Comparison of ENCODE assay signal across 8 cellular contexts in genomic region chr16:74297296-74297665, GRCh38. TPM values are rescaled to one million over a fixed set of nuclear protein-coding genes. Genes with fewer than 3 reads are reported as not detected.
DNase-seq lines count a peak whose midpoint lies in the region; ATAC-seq and TF ChIP-seq lines count a peak whose summit lies in the region.

No MANE protein-coding gene starts in this region.

- H3K27ac Mint-ChIP-seq in activated CD8-positive, alpha-beta T cell treated with anti-CD3 and anti-CD28 coated beads for 36 hours = peak overlapping the region; percentile 94

- TF ChIP-seq CTCF in A673 (conservative IDR thresholded peaks at IDR 0.05; ENCODE audit: low read depth, low read length) (no peak), neural cell (IDR thresholded peaks at IDR 0.05; ENCODE audit: poor library complexity, severe bottlenecking) (no peak)
- TF ChIP-seq CTCF in activated CD8-positive, alpha-beta T cell treated with anti-CD3 and anti-CD28 coated beads for 36 hours (IDR thresholded peaks at IDR 0.05) = no peak

- no peaks in the 10 kb centered on the region for H3K9me3 ChIP-seq in A673 (ENCODE audit: low read depth, low read length, poor library complexity, severe bottlenecking)
- H3K9me3 ChIP-seq in neural cell (ENCODE audit: low read length) = no peaks in the 10 kb centered on the region

- CTCF ChIA-PET in A673 (lab: Charles Lee) = no interaction called here
- CTCF ChIA-PET in activated CD8-positive, alpha-beta T cell treated with anti-CD3 and anti-CD28 coated beads for 36 hours (lab: Charles Lee) = interaction anchor here (2.3 to 3.3 kb wide), 2 partner anchors 9 to 12 kb away, joined by 10 to 21 read pairs; no protein-coding TSS in a partner anchor

- H3K4me3 ChIP-seq in A673 (ENCODE audit: low read depth, low read length, poor library complexity, severe bottlenecking) (peak overlapping the region; percentile 87), neural cell (ENCODE audit: low read length) (peak overlapping the region; percentile 80)

- peaks cover 16% of the 10 kb centered on the region for H3K4me1 ChIP-seq in A673 (ENCODE audit: insufficient read depth, low read length, poor library complexity, severe bottlenecking)

- H3K27me3 ChIP-seq in A673 (replicated peaks; ENCODE audit: insufficient read depth, low read depth, low read length, poor library complexity) (no peaks in the 10 kb centered on the region), neural cell (ENCODE audit: insufficient read depth, low read depth, low read length) (no peaks in the 10 kb centered on the region)

- no peak for TF ChIP-seq EP300 in neural cell (conservative IDR thresholded peaks at IDR 0.05; ENCODE audit: poor library complexity, severe bottlenecking)

- intact Hi-C loops in A673 (cut with micrococcal nuclease; ENCODE audit: unreplicated experiment) = no loop called here
- intact Hi-C loops in activated CD8-positive, alpha-beta T cell treated with anti-CD3 and anti-CD28 coated beads for 36 hours (cut with micrococcal nuclease) = no loop called here

- peaks cover 33% of the 10 kb centered on the region for H3K4me1 Mint-ChIP-seq in activated CD8-positive, alpha-beta T cell treated with anti-CD3 and anti-CD28 coated beads for 36 hours (ENCODE audit: low read depth)

- no peaks in the 10 kb centered on the region for H3K9me3 Mint-ChIP-seq in activated CD8-positive, alpha-beta T cell treated with anti-CD3 and anti-CD28 coated beads for 36 hours

- ATAC-seq in GM18867 (IDR thresholded peaks at IDR 0.05; ENCODE audit: unreplicated experiment) (peak; percentile 37), esophagus mucosa (peak; percentile 38), HG02623 (IDR thresholded peaks at IDR 0.05; ENCODE audit: unreplicated experiment) (no peak)
- peak; percentile 63 for ATAC-seq in activated CD8-positive, alpha-beta T cell treated with anti-CD3 and anti-CD28 coated beads for 36 hours

- peak overlapping the region; percentile 74 for H2AFZ ChIP-seq in neural cell (ENCODE audit: low read depth, low read length)

- POLR2A ChIA-PET in A673 (lab: Charles Lee; ENCODE audit: low non-redundant PET) = interaction anchor here (0.5 to 0.7 kb wide), 2 partner anchors 321 to 731 kb away, joined by 5 to 6 read pairs; no protein-coding TSS in a partner anchor
- POLR2A ChIA-PET in activated CD8-positive, alpha-beta T cell treated with anti-CD3 and anti-CD28 coated beads for 36 hours (lab: Charles Lee) = interaction anchor here (0.6 to 2.0 kb wide), 4 partner anchors 9 to 1816 kb away, joined by 3 to 14 read pairs (median 6); partner anchors contain the start of gene MLKL

- DNase-seq in A673 (ENCODE audit: low spot score) (peak; percentile 46), HuH-7 (ENCODE audit: low spot score) (peak; percentile 39), ureter (ENCODE audit: low spot score) (peak; percentile 48)
- DNase-seq in activated CD8-positive, alpha-beta T cell treated with anti-CD3 and anti-CD28 coated beads for 36 hours = peak; percentile 71

- no peaks in the 10 kb centered on the region for H4K20me1 ChIP-seq in neural cell (ENCODE audit: insufficient read depth)

- H3K79me2 ChIP-seq in neural cell (replicated peaks; ENCODE audit: insufficient read depth, low read length) = peaks cover 30% of the 10 kb centered on the region

- H3K4me2 ChIP-seq in neural cell (ENCODE audit: low read length) = peak overlapping the region; percentile 99

- H3F3A ChIP-seq in neural cell (ENCODE audit: insufficient read depth, low read length, poor library complexity, severe bottlenecking) = peaks cover 3% of the 10 kb centered on the region

- H3K27ac ChIP-seq in A673 (ENCODE audit: low read depth, low read length, poor library complexity, severe bottlenecking) (peak overlapping the region; percentile 93), neural cell (ENCODE audit: low read length) (peak overlapping the region; percentile 82)

- peak overlapping the region; percentile 90 for H3K4me3 Mint-ChIP-seq in activated CD8-positive, alpha-beta T cell treated with anti-CD3 and anti-CD28 coated beads for 36 hours

- TF ChIP-seq RAD21 in neural cell (conservative IDR thresholded peaks at IDR 0.05) = no peak

- no peaks in the 10 kb centered on the region for H3K27me3 Mint-ChIP-seq in activated CD8-positive, alpha-beta T cell treated with anti-CD3 and anti-CD28 coated beads for 36 hours

- H3K36me3 Mint-ChIP-seq in activated CD8-positive, alpha-beta T cell treated with anti-CD3 and anti-CD28 coated beads for 36 hours (ENCODE audit: low read depth) = peaks cover 45% of the 10 kb centered on the region

- H3K9ac ChIP-seq in neural cell (ENCODE audit: low read length) = peak overlapping the region; percentile 92

- peaks cover 38% of the 10 kb centered on the region for H3K36me3 ChIP-seq in A673 (ENCODE audit: insufficient read depth, low read length, poor library complexity, severe bottlenecking)
- H3K36me3 ChIP-seq in neural cell (ENCODE audit: insufficient read depth, low read length) = peaks cover 7% of the 10 kb centered on the region

- BruUV-seq in A673 (replicated peaks; lab: Mats Ljungman, UMichigan) = no TSS peak

- H3K9me2 ChIP-seq in neural cell (ENCODE audit: insufficient read depth, low read length) = no peaks in the 10 kb centered on the region

TF ChIP-seq in neural cell, 6 proteins besides CTCF, POLR2A, EP300 and RAD21:
- no peak for TF ChIP-seq EZH2 (IDR thresholded peaks at IDR 0.05; ENCODE audit: borderline replicate concordance, insufficient read depth, low read length, poor library complexity, severe bottlenecking)

RNA-seq across cellular contexts. Expression of gene PSMD7, which starts 0.7 kb away (rescaled TPM):
- total RNA-seq in A673 (2021) (188 TPM in 2 replicates), esophagus mucosa (72.0 TPM), ureter (83.3 TPM)
- 100 to 1,000 TPM; 103 to 119 TPM for total RNA-seq in activated CD8-positive, alpha-beta T cell treated with anti-CD3 and anti-CD28 coated beads for 36 hours
- polyA plus RNA-seq in neural cell = 89.1 and 112 TPM in 2 replicates
- polyA minus RNA-seq in neural cell = 59.2 and 73.2 TPM in 2 replicates
